27 cellular contexts compared by ENCODE assay signal in the genomic region with DNA sequence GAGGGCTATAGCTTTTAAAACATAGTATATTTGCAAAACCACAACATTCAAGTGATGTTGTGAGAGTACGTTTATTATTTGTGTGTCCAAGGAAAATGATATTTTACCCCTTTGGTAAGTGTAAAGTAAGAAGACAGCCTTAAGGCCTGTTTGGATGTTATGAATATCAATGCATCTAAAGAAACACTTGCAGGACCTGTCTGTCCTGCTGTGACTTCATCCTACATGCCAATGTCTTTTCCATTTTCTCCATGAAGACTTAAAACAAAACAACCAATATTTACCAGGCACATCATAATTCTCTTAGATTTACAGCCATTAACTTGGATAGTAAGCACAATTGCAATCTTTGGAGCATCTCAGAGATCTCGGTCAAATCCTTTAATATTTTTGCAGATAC.
"Had no signal": no experiment of that assay in that cellular context is flagged by ENCODE, and none has a peak within 500 bp of the region (broad histone marks: within the 10 kb centered on the region; RNA-seq: fewer than 3 reads in every experiment).

No MANE protein-coding gene starts in this region.

- H3K9me3 ChIP-seq: stomach, suprapubic skin, testis, thoracic aorta, thyroid gland, tibial artery, tibial nerve, transverse colon, upper lobe of left lung, upper lobe of right lung, uterus, vagina had no signal

- FAIRE-seq: urothelium cell line had no signal

- H3K27me3 ChIP-seq: stomach, suprapubic skin, testis, thyroid gland, tibial artery, tibial nerve, transverse colon, upper lobe of left lung, upper lobe of right lung, uterus, vagina had no signal

- H3K4me3 Mint-ChIP-seq: stimulated activated effector memory CD8-positive, alpha-beta T cell treated with anti-CD3 and anti-CD28 coated beads, Interleukin-12 subunit alpha, Interleukin-12 subunit beta, amount 100 ng/mL, for 72 hours; stimulated activated memory B cell treated with anti-CD40 and anti-IgM and Interleukin-4, amounts not matched to agents 10 μg/mL and 1 μg/mL and 100 μg/mL, for 72 hours; stimulated activated naive B cell treated with anti-CD40 and anti-IgM and Interleukin-4, amounts not matched to agents 10 μg/mL and 1 μg/mL and 100 μg/mL, for 72 hours; stimulated activated naive CD8-positive, alpha-beta T cell treated with anti-CD3 and anti-CD28 coated beads, Interleukin-15, amount 100 ng/mL, for 72 hours; stimulated activated naive CD8-positive, alpha-beta T cell treated with anti-CD3 and anti-CD28 coated beads, Interleukin-15, Interleukin-2, amounts not matched to agents 100 ng/mL and 50 ng/mL, for 24 hours had no signal

- H3K27ac Mint-ChIP-seq: stimulated activated effector memory CD8-positive, alpha-beta T cell treated with anti-CD3 and anti-CD28 coated beads, Interleukin-12 subunit alpha, Interleukin-12 subunit beta, amount 100 ng/mL, for 72 hours; stimulated activated memory B cell treated with anti-CD40 and anti-IgM and Interleukin-4, amounts not matched to agents 10 μg/mL and 1 μg/mL and 100 μg/mL, for 72 hours; stimulated activated naive B cell treated with anti-CD40 and anti-IgM and Interleukin-4, amounts not matched to agents 10 μg/mL and 1 μg/mL and 100 μg/mL, for 72 hours; stimulated activated naive CD8-positive, alpha-beta T cell treated with anti-CD3 and anti-CD28 coated beads, Interleukin-15, amount 100 ng/mL, for 72 hours; stimulated activated naive CD8-positive, alpha-beta T cell treated with anti-CD3 and anti-CD28 coated beads, Interleukin-15, Interleukin-2, amounts not matched to agents 100 ng/mL and 50 ng/mL, for 24 hours had no signal

- DNase-seq: stimulated activated CD4-positive, alpha-beta T cell treated with anti-CD3 and anti-CD28 coated beads, Interleukin-2, amount 100 ng/mL, for 48 hours; stimulated activated CD4-positive, alpha-beta T cell treated with anti-CD3 and anti-CD28 coated beads, Interleukin-4, amount 100 ng/mL, for 1 hour; stimulated activated CD4-positive, alpha-beta T cell treated with anti-CD3 and anti-CD28 coated beads, Interleukin-4, amount 100 ng/mL, for 24 hours; stimulated activated CD4-positive, alpha-beta T cell treated with anti-CD3 and anti-CD28 coated beads, Interleukin-4, amount 100 ng/mL, for 4 hours; stimulated activated CD8-positive, alpha-beta memory T cell treated with anti-CD3 and anti-CD28 coated beads, Interleukin-4, amount 100 ng/mL, for 48 hours; stimulated activated naive B cell treated with anti-CD40 and anti-IgM and Interleukin-4, amounts not matched to agents 10 μg/mL and 1 μg/mL and 100 μg/mL, for 72 hours; stimulated activated naive CD4-positive, alpha-beta T cell; stimulated activated naive CD4-positive, alpha-beta T cell treated with Interleukin-2 at 50 U/mL for 16 hours; stimulated activated naive CD8-positive, alpha-beta T cell treated with anti-CD3 and anti-CD28 coated beads, Interleukin-15, amount 100 ng/mL, for 72 hours; stimulated activated naive CD8-positive, alpha-beta T cell treated with anti-CD3 and anti-CD28 coated beads, Interleukin-15, Interleukin-2, amounts not matched to agents 100 U/mL and 50 U/mL, for 24 hours; stomach; substantia nigra; testis; thyroid gland; tibial artery; transverse colon; upper lobe of left lung; upper lobe of right lung; uterus had no signal

- H3K9me3 Mint-ChIP-seq: stimulated activated effector memory CD8-positive, alpha-beta T cell treated with anti-CD3 and anti-CD28 coated beads, Interleukin-12 subunit alpha, Interleukin-12 subunit beta, amount 100 ng/mL, for 72 hours; stimulated activated memory B cell treated with anti-CD40 and anti-IgM and Interleukin-4, amounts not matched to agents 10 μg/mL and 1 μg/mL and 100 μg/mL, for 72 hours; stimulated activated naive B cell treated with anti-CD40 and anti-IgM and Interleukin-4, amounts not matched to agents 10 μg/mL and 1 μg/mL and 100 μg/mL, for 72 hours; stimulated activated naive CD8-positive, alpha-beta T cell treated with anti-CD3 and anti-CD28 coated beads, Interleukin-15, amount 100 ng/mL, for 72 hours; stimulated activated naive CD8-positive, alpha-beta T cell treated with anti-CD3 and anti-CD28 coated beads, Interleukin-15, Interleukin-2, amounts not matched to agents 100 ng/mL and 50 ng/mL, for 24 hours had no signal

- H3K4me1 Mint-ChIP-seq: stimulated activated effector memory CD8-positive, alpha-beta T cell treated with anti-CD3 and anti-CD28 coated beads, Interleukin-12 subunit alpha, Interleukin-12 subunit beta, amount 100 ng/mL, for 72 hours; stimulated activated naive CD8-positive, alpha-beta T cell treated with anti-CD3 and anti-CD28 coated beads, Interleukin-15, amount 100 ng/mL, for 72 hours had no signal

- H3K27ac ChIP-seq: stomach, suprapubic skin, testis, thoracic aorta, thyroid gland, tibial artery, tibial nerve, upper lobe of left lung, upper lobe of right lung, uterus, vagina had no signal

- H3K36me3 Mint-ChIP-seq: stimulated activated effector memory CD8-positive, alpha-beta T cell treated with anti-CD3 and anti-CD28 coated beads, Interleukin-12 subunit alpha, Interleukin-12 subunit beta, amount 100 ng/mL, for 72 hours; stimulated activated memory B cell treated with anti-CD40 and anti-IgM and Interleukin-4, amounts not matched to agents 10 μg/mL and 1 μg/mL and 100 μg/mL, for 72 hours; stimulated activated naive B cell treated with anti-CD40 and anti-IgM and Interleukin-4, amounts not matched to agents 10 μg/mL and 1 μg/mL and 100 μg/mL, for 72 hours had no signal

- H3K36me3 ChIP-seq: stomach, suprapubic skin, thoracic aorta, thyroid gland, tibial artery, tibial nerve, transverse colon, upper lobe of left lung, upper lobe of right lung, uterus, vagina had no signal

- ATAC-seq: stimulated activated effector memory CD8-positive, alpha-beta T cell treated with anti-CD3 and anti-CD28 coated beads, Interleukin-12 subunit alpha, Interleukin-12 subunit beta, amount 100 ng/mL, for 72 hours; stimulated activated memory B cell treated with anti-CD40 and anti-IgM and Interleukin-4, amounts not matched to agents 10 μg/mL and 1 μg/mL and 100 μg/mL, for 72 hours; stimulated activated naive B cell treated with anti-CD40 and anti-IgM and Interleukin-4, amounts not matched to agents 10 μg/mL and 1 μg/mL and 100 μg/mL, for 72 hours; stimulated activated naive CD8-positive, alpha-beta T cell treated with anti-CD3 and anti-CD28 coated beads, Interleukin-15, amount 100 ng/mL, for 72 hours; stimulated activated naive CD8-positive, alpha-beta T cell treated with anti-CD3 and anti-CD28 coated beads, Interleukin-15, Interleukin-2, amounts not matched to agents 100 U/mL and 50 U/mL, for 24 hours; upper lobe of right lung had no signal

- H3K4me3 ChIP-seq: stomach, suprapubic skin, testis, thoracic aorta, thyroid gland, tibial artery, tibial nerve, transverse colon, upper lobe of left lung, upper lobe of right lung, uterus, vagina had no signal

- H3K27me3 Mint-ChIP-seq: stimulated activated memory B cell treated with anti-CD40 and anti-IgM and Interleukin-4, amounts not matched to agents 10 μg/mL and 1 μg/mL and 100 μg/mL, for 72 hours had no signal
